Comparison of ENCODE assay signal across 8 cellular contexts in the genomic region with DNA sequence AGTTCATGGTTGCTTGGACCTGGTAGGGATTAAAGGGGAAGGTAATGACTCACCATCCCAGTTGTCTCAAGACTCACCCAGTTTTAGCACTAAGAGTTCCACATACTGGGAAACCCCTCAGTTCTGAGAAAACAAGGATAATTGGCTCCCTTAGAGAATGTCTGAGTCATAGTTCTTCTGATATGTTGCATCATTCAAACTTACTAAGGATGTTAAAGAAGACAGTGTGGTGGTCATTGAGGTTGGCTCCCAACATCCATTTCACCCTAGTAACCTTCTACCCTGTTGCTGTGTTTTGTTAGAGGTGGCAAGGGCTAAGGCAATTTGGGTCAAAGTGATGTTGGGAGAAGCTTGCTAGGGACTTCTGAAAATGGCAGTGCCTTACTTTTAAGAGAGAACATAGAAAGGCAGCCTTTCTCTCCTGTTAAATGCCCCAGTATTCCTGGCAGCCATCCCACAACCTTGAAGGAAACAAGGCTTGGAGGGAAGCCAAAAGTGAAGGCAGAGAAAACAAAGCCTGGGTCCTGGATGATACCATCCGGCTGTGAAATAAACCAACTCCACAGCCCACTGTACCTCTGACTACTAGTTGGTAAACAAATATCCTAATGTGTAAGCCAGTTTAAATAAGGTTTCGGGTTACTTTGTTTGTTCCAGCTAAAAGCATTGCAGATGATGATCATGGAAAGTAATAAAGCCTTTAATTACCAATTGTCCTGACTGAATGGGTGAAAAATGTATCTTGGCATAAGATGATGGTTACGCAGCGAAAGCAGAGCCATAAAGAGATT.
DNase-seq lines count a peak whose midpoint lies in the region; ATAC-seq, FAIRE-seq and TF ChIP-seq lines count a peak whose summit lies in the region.

No MANE protein-coding gene starts in this region.

- H3K27me3 ChIP-seq in ascending aorta: no peaks in the 10 kb centered on the region
- H3K27me3 ChIP-seq in upper lobe of right lung: no peaks in the 10 kb centered on the region

- BruUV-seq in OCI-LY7 (replicated peaks; lab: Mats Ljungman, UMichigan): no TSS peak

- no peak for TF ChIP-seq CTCF in ascending aorta (IDR thresholded peaks at IDR 0.05)
- TF ChIP-seq CTCF in kidney (IDR thresholded peaks at IDR 0.05; ENCODE audit: borderline replicate concordance, extremely low read depth, insufficient read depth): no peak
- no peak for TF ChIP-seq CTCF in upper lobe of right lung (IDR thresholded peaks at IDR 0.05)
- no peak for TF ChIP-seq CTCF in OCI-LY7 (conservative IDR thresholded peaks at IDR 0.05; ENCODE audit: low read length)

- H3K4me1 ChIP-seq in ascending aorta (peaks cover 3 to 21% of the 10 kb centered on the region in 2 donors), kidney (ENCODE audit: control insufficient read depth in 1 of 2, insufficient read depth in 1 of 2, low read depth in 1 of 2, low read length in 2 of 2) (no peaks in the 10 kb centered on the region), upper lobe of right lung (no peaks in the 10 kb centered on the region), OCI-LY7 (ENCODE audit: insufficient read depth, low read length, poor library complexity, severe bottlenecking) (no peaks in the 10 kb centered on the region)

- no peaks in the 10 kb centered on the region for H4K20me1 ChIP-seq in OCI-LY7 (ENCODE audit: insufficient read depth, low read length)

- no peak overlapping the region for H3K9ac ChIP-seq in kidney (ENCODE audit: low read length in 2 of 2)

- H3K36me3 ChIP-seq in ascending aorta (no peaks in the 10 kb centered on the region), kidney (ENCODE audit: control insufficient read depth in 1 of 2, insufficient read depth in 2 of 2, low read length in 2 of 2) (no peaks in the 10 kb centered on the region), upper lobe of right lung (no peaks in the 10 kb centered on the region), OCI-LY7 (ENCODE audit: insufficient read depth, low read length) (no peaks in the 10 kb centered on the region)

- H3K9me2 ChIP-seq in OCI-LY7 (ENCODE audit: insufficient read depth, low read length): no peaks in the 10 kb centered on the region

- H3K27ac ChIP-seq in ascending aorta (peak overlapping the region; percentile 62 to 69), kidney (ENCODE audit: low read depth in 2 of 2, low read length in 2 of 2) (no peak overlapping the region), upper lobe of right lung (peak overlapping the region; percentile 12), OCI-LY7 (ENCODE audit: low read depth, low read length, poor library complexity, severe bottlenecking) (no peak overlapping the region)

- intact Hi-C loops in ascending aorta (cut with DNase I) (no loop called here), kidney (cut with DNase I) (no loop called here), upper lobe of right lung (cut with DNase I) (no loop called here), OCI-LY7 (cut with micrococcal nuclease; ENCODE audit: unreplicated experiment) (no loop called here)

- H3K79me2 ChIP-seq in OCI-LY7 (ENCODE audit: insufficient read depth, low read depth, low read length): no peaks in the 10 kb centered on the region

- no peak overlapping the region for H2AFZ ChIP-seq in OCI-LY7 (ENCODE audit: low read length)

- H3K4me3 ChIP-seq in ascending aorta: peak overlapping the region in 1 of 2 donors; percentile 2
- no peak overlapping the region for H3K4me3 ChIP-seq in kidney (ENCODE audit: low read length in 2 of 2)
- no peak overlapping the region for H3K4me3 ChIP-seq in upper lobe of right lung
- H3K4me3 ChIP-seq in OCI-LY7 (ENCODE audit: low read depth, low read length, poor library complexity, severe bottlenecking): no peak overlapping the region

- peak; percentile 49 for ATAC-seq in upper lobe of right lung
- ATAC-seq in GM21447 (IDR thresholded peaks at IDR 0.05; ENCODE audit: unreplicated experiment): no peak

- no peak overlapping the region for H3K4me2 ChIP-seq in OCI-LY7 (ENCODE audit: low read length)

- H3K9me3 ChIP-seq in ascending aorta (no peaks in the 10 kb centered on the region), kidney (ENCODE audit: control insufficient read depth in 1 of 2, low read length in 2 of 2) (no peaks in the 10 kb centered on the region), upper lobe of right lung (no peaks in the 10 kb centered on the region), OCI-LY7 (ENCODE audit: low read length) (no peaks in the 10 kb centered on the region)

- CTCF ChIA-PET in OCI-LY7 (lab: Charles Lee; ENCODE audit: unreplicated experiment): no interaction called here

- DNase-seq in COLO829 (ENCODE audit: low spot score) (peak; percentile 73), NCI-H1436 (lab: John Stamatoyannopoulos, UW) (peak; percentile 97), ascending aorta (ENCODE audit: low spot score in 2 of 2) (no peak), kidney (peak; percentile 61), upper lobe of right lung (no peak), OCI-LY7 (ENCODE audit: low spot score) (no peak)
- DNase-seq in stimulated activated naive CD4-positive, alpha-beta T cell (lab: John Stamatoyannopoulos, UW): no peak

- FAIRE-seq in kidney (lab: Jason Lieb, UNC): no peak

- POLR2A ChIA-PET in OCI-LY7 (lab: Charles Lee): no interaction called here

Comparison
In these comparisons a context has a peak if more than half of its experiments do, and no peak if none do; other contexts are left out.
1. DNase-seq: peak in COLO829 (single experiment), NCI-H1436 (single experiment) and kidney (single experiment); none in ascending aorta (0 of 2), upper lobe of right lung (single experiment), OCI-LY7 (single experiment) and stimulated activated naive CD4-positive, alpha-beta T cell (0 of 6).
2. H3K27ac ChIP-seq: peak in ascending aorta (2 of 2) and upper lobe of right lung (single experiment); none in kidney (0 of 2) and OCI-LY7 (single experiment).